Comparison of ENCODE assay signal across 15 cellular contexts in genomic region chrX:134570899-134571298, GRCh38.
A peak's percentile ranks its signal among the peaks of the same experiment; 100 is the strongest.
DNase-seq lines count a peak whose midpoint lies in the region; ATAC-seq, FAIRE-seq and TF ChIP-seq lines count a peak whose summit lies in the region.
"Had no signal": no experiment of that assay in that cellular context is flagged by ENCODE, and none has a peak within 500 bp of the region (broad histone marks: within the 10 kb centered on the region; RNA-seq: fewer than 3 reads in every experiment).

No MANE protein-coding gene starts in this region.

- no peaks in the 10 kb centered on the region for H3K9me1 ChIP-seq in endothelial cell of umbilical vein (replicated peaks; ENCODE audit: control insufficient read depth, extremely low read depth, insufficient read depth, low read length)

- no peak overlapping the region for H2BK120ac ChIP-seq in trophoblast cell (ENCODE audit: insufficient read depth, low read length, poor library complexity)

- no peaks in the 10 kb centered on the region for H3K79me2 ChIP-seq in endothelial cell of umbilical vein (ENCODE audit: control insufficient read depth, insufficient read depth, low read length)
- no peaks in the 10 kb centered on the region for H3K79me2 ChIP-seq in trophoblast cell (ENCODE audit: control insufficient read depth, insufficient read depth, low read length, poor library complexity)

- peak overlapping the region; percentile 36 for H3K4me2 ChIP-seq in endothelial cell of umbilical vein (ENCODE audit: insufficient read depth, low read length)
- no peak overlapping the region for H3K4me2 ChIP-seq in trophoblast cell (ENCODE audit: low read length)

- no peaks in the 10 kb centered on the region for H3K79me1 ChIP-seq in trophoblast cell (ENCODE audit: low read length)

- no peak for TF ChIP-seq CTCF in endothelial cell of umbilical vein (IDR thresholded peaks at IDR 0.05; ENCODE audit: extremely low read depth in 1 of 2, insufficient read depth in 1 of 2, low read depth in 1 of 2, low read length in 2 of 2)

- H3K23ac ChIP-seq in trophoblast cell (ENCODE audit: low read length), result no peak overlapping the region

- no peak overlapping the region for H3K14ac ChIP-seq in trophoblast cell (ENCODE audit: low read length)

- TF ChIP-seq POLR2A in endothelial cell of umbilical vein (IDR thresholded peaks at IDR 0.05; ENCODE audit: low read depth, low read length), result no peak

- no peak overlapping the region for H3K27ac ChIP-seq in endothelial cell of umbilical vein (ENCODE audit: insufficient read depth, low read depth, low read length)
- no peak overlapping the region for H3K27ac ChIP-seq in trophoblast cell (ENCODE audit: low read depth, low read length)
- H3K27ac ChIP-seq: suprapubic skin had no signal

- CTCF ChIA-PET in endothelial cell of umbilical vein (lab: Charles Lee), result interaction anchor here (0.7 to 0.8 kb wide), 2 partner anchors 15 to 20 kb away, joined by 3 to 4 read pairs; no protein-coding TSS in a partner anchor

- DNase-seq in NOMO-1 treated with dmso at 0.1 percent for 144 hours (lab: John Stamatoyannopoulos, UW; ENCODE audit: unreplicated experiment), result peak; percentile 26
- no peak for DNase-seq in endothelial cell of umbilical vein (ENCODE audit: low read depth, low spot score)
- DNase-seq in trophoblast cell, result no peak
- no peak for DNase-seq in SW 1271 (lab: John Stamatoyannopoulos, UW)
- no peak for DNase-seq in NCI-H1417 treated with DMSO at 0.1 percent for 48 hours (lab: John Stamatoyannopoulos, UW)
- DNase-seq: activated effector memory CD4-positive, alpha-beta T cell treated with anti-CD3 and anti-CD28 coated beads, Interleukin-2, amount 50 U/mL, for 16 hours; amniotic stem cell; effector memory CD4-positive, alpha-beta T cell; NCI-H1092 treated with DMSO at 0.1 percent for 48 hours had no signal

- peak; percentile 59 for ATAC-seq in HG02870 (IDR thresholded peaks at IDR 0.05; ENCODE audit: unreplicated experiment)
- no peak for ATAC-seq in HG02852 (IDR thresholded peaks at IDR 0.05; ENCODE audit: unreplicated experiment)
- ATAC-seq: activated CD4-positive, CD25-positive, alpha-beta regulatory T cell treated with anti-CD3 and anti-CD28 coated beads, Interleukin-2, amount 50 U/mL, for 24 hours; HCT116 had no signal

- H3K27me3 ChIP-seq in endothelial cell of umbilical vein (ENCODE audit: control insufficient read depth in 2 of 2, insufficient read depth in 2 of 2, low read length in 2 of 2) (no peaks in the 10 kb centered on the region), trophoblast cell (ENCODE audit: insufficient read depth, low read length) (no peaks in the 10 kb centered on the region)
- H3K27me3 ChIP-seq: suprapubic skin had no signal

- H2BK12ac ChIP-seq in trophoblast cell (ENCODE audit: low read length), result no peak overlapping the region

- H3K4ac ChIP-seq in trophoblast cell (ENCODE audit: low read depth, low read length), result no peak overlapping the region

- dilution Hi-C loops in endothelial cell of umbilical vein (cut with MboI; ENCODE audit: extremely low pct_ligation_motif_present, low sequenced_read_pairs), result no loop called here

- H2AK5ac ChIP-seq in trophoblast cell (ENCODE audit: low read length), result no peak overlapping the region

- intact Hi-C loops in endothelial cell of umbilical vein (cut with micrococcal nuclease), result no loop called here

- H3K36me3 ChIP-seq in endothelial cell of umbilical vein (ENCODE audit: control insufficient read depth in 2 of 2, extremely low read depth in 1 of 2, insufficient read depth in 2 of 2, low read length in 2 of 2) (no peaks in the 10 kb centered on the region), trophoblast cell (ENCODE audit: control insufficient read depth in 1 of 2, insufficient read depth in 2 of 2, low read length in 2 of 2) (no peaks in the 10 kb centered on the region)
- H3K36me3 ChIP-seq: suprapubic skin had no signal

- H3K4me1 ChIP-seq in endothelial cell of umbilical vein (ENCODE audit: control insufficient read depth, extremely low read depth, insufficient read depth, low read length) (peaks cover 23% of the 10 kb centered on the region), trophoblast cell (ENCODE audit: control insufficient read depth in 1 of 2, insufficient read depth in 2 of 2, low read length in 2 of 2) (no peaks in the 10 kb centered on the region)
- H3K4me1 ChIP-seq: suprapubic skin had no signal

- POLR2A ChIA-PET in endothelial cell of umbilical vein (lab: Charles Lee), result no interaction called here

- FAIRE-seq in G401.6 (lab: Jason Lieb, UNC) (peak; percentile 63), endothelial cell of umbilical vein (lab: Jason Lieb, UNC) (peak; percentile 12)

- no peak overlapping the region for H2BK5ac ChIP-seq in trophoblast cell (ENCODE audit: low read depth, low read length, poor library complexity)

- H3K18ac ChIP-seq in trophoblast cell (ENCODE audit: low read length), result no peak overlapping the region

- no peaks in the 10 kb centered on the region for H4K20me1 ChIP-seq in endothelial cell of umbilical vein (replicated peaks; ENCODE audit: control insufficient read depth, extremely low read depth, insufficient read depth, low read length)

- BruUV-seq in endothelial cell of umbilical vein (replicated peaks; lab: Mats Ljungman, UMichigan), result no TSS peak

- no peaks in the 10 kb centered on the region for H3K9me3 ChIP-seq in endothelial cell of umbilical vein (replicated peaks; ENCODE audit: control insufficient read depth, insufficient read depth, low read length)
- no peaks in the 10 kb centered on the region for H3K9me3 ChIP-seq in trophoblast cell (ENCODE audit: insufficient read depth, low read depth, low read length)
- H3K9me3 ChIP-seq: suprapubic skin had no signal

- no peak overlapping the region for H4K12ac ChIP-seq in trophoblast cell (ENCODE audit: low read depth, low read length)

- no peak overlapping the region for H4K8ac ChIP-seq in trophoblast cell (ENCODE audit: low read depth, low read length)

- no peak overlapping the region for H3K4me3 ChIP-seq in endothelial cell of umbilical vein (replicated peaks in 1 of 3; ENCODE audit: insufficient read depth in 1 of 3, low read depth in 1 of 3, low read length in 3 of 3)
- no peak overlapping the region for H3K4me3 ChIP-seq in trophoblast cell (ENCODE audit: low read depth, low read length)
- H3K4me3 ChIP-seq: suprapubic skin had no signal

- no peak overlapping the region for H2AFZ ChIP-seq in endothelial cell of umbilical vein (ENCODE audit: low read depth, low read length)
- no peak overlapping the region for H2AFZ ChIP-seq in trophoblast cell (ENCODE audit: insufficient read depth, low read length, poor library complexity)

- no peak overlapping the region for H4K91ac ChIP-seq in trophoblast cell (ENCODE audit: low read depth, low read length)

- WGBS in trophoblast cell (ENCODE audit: extremely low coverage, insufficient coverage, insufficient read length), result no CpG with 5 or more reads among the region's 2 CpGs

- H3K9ac ChIP-seq in endothelial cell of umbilical vein (replicated peaks; ENCODE audit: extremely low read depth, insufficient read depth, low read length) (no peak overlapping the region), trophoblast cell (ENCODE audit: low read length) (no peak overlapping the region)

TF ChIP-seq in endothelial cell of umbilical vein, 7 proteins besides CTCF, POLR2A, EP300 and RAD21:
- TF ChIP-seq JUN (IDR thresholded peaks at IDR 0.05; ENCODE audit: borderline replicate concordance, insufficient read depth, insufficient read length, low read depth) (no peak), FOS (IDR thresholded peaks at IDR 0.05; ENCODE audit: borderline replicate concordance, insufficient read depth, low read length) (no peak), EZH2 (IDR thresholded peaks at IDR 0.05; ENCODE audit: borderline replicate concordance, low read depth, low read length, severe bottlenecking) (no peak), POLR2AphosphoS5 (IDR thresholded peaks at IDR 0.05; ENCODE audit: insufficient read depth, low read depth, low read length) (no peak), GATA2 (IDR thresholded peaks at IDR 0.05; ENCODE audit: insufficient read depth, insufficient read length, low read depth, low read length) (no peak), MAX (IDR thresholded peaks at IDR 0.05; ENCODE audit: insufficient read depth, insufficient read length) (no peak), MYC (IDR thresholded peaks at IDR 0.05; ENCODE audit: low read depth, low read length) (no peak)
